Comparison of ENCODE assay signal across 8 cellular contexts in genomic region chr5:134464988-134465855, GRCh38. TPM values are rescaled to one million over a fixed set of nuclear protein-coding genes. Genes with fewer than 3 reads are reported as not detected.
DNase-seq lines count a peak whose midpoint lies in the region; ATAC-seq and TF ChIP-seq lines count a peak whose summit lies in the region.

No MANE protein-coding gene starts in this region.

- H3K9me2 ChIP-seq in GM23248 (ENCODE audit: insufficient read depth), result no peaks in the 10 kb centered on the region

- H3K9ac ChIP-seq in GM23248, result no peak overlapping the region
- H3K9ac ChIP-seq in subcutaneous abdominal adipose tissue (ENCODE audit: low read length in 5 of 5), result peak overlapping the region; percentile 48 to 93 (median 74)

- no peak overlapping the region for H3K4me3 ChIP-seq in GM23248
- peak overlapping the region; percentile 41 to 58 (median 50) for H3K4me3 ChIP-seq in Peyer's patch
- peak overlapping the region in 1 of 2 donors; percentile 53 for H3K4me3 ChIP-seq in right atrium auricular region
- H3K4me3 ChIP-seq in subcutaneous abdominal adipose tissue (ENCODE audit: low read depth in 1 of 5, low read length in 5 of 5), result peak overlapping the region; percentile 40 to 71 (median 66)

- ATAC-seq in CD4-positive, alpha-beta T cell (ENCODE audit: poor library complexity), result no peak

- no peaks in the 10 kb centered on the region for H3K9me3 ChIP-seq in CD4-positive, alpha-beta T cell (ENCODE audit: control insufficient read depth, low read length)
- H3K9me3 ChIP-seq in GM23248 (ENCODE audit: low read depth) (no peaks in the 10 kb centered on the region), Peyer's patch (no peaks in the 10 kb centered on the region), right atrium auricular region (no peaks in the 10 kb centered on the region), subcutaneous abdominal adipose tissue (ENCODE audit: control insufficient read depth in 5 of 5, low read length in 5 of 5) (no peaks in the 10 kb centered on the region)

- H3K79me2 ChIP-seq in GM23248 (ENCODE audit: insufficient read depth), result no peaks in the 10 kb centered on the region

- no peak for TF ChIP-seq CTCF in CD4-positive, alpha-beta T cell (IDR thresholded peaks at IDR 0.05)
- TF ChIP-seq CTCF in Peyer's patch (IDR thresholded peaks at IDR 0.05), result no peak
- TF ChIP-seq CTCF in right atrium auricular region (IDR thresholded peaks at IDR 0.05), result no peak
- TF ChIP-seq CTCF in GM13976 (IDR thresholded peaks at IDR 0.05; ENCODE audit: borderline replicate concordance, control extremely low read depth, extremely low read depth, insufficient read depth, missing control alignments), result no peak

- peaks cover 18% of the 10 kb centered on the region for H3K4me1 Mint-ChIP-seq in CD4-positive, alpha-beta T cell (ENCODE audit: low read depth)

- no peaks in the 10 kb centered on the region for H4K20me1 ChIP-seq in GM23248 (ENCODE audit: insufficient read depth)

- CTCF ChIA-PET in CD4-positive, alpha-beta T cell (lab: Charles Lee), result no interaction called here

- H3K4me1 ChIP-seq in GM23248 (ENCODE audit: insufficient read depth) (peaks cover 19% of the 10 kb centered on the region), Peyer's patch (peaks cover 12 to 24% (median 17%) of the 10 kb centered on the region in 4 donors), right atrium auricular region (peaks cover 0 to 53% of the 10 kb centered on the region in 2 donors), subcutaneous abdominal adipose tissue (ENCODE audit: control insufficient read depth in 5 of 5, insufficient read depth in 5 of 5, low read length in 5 of 5) (peaks cover 10 to 37% (median 24%) of the 10 kb centered on the region in 5 donors)

- no peaks in the 10 kb centered on the region for H3K36me3 Mint-ChIP-seq in CD4-positive, alpha-beta T cell (ENCODE audit: low read depth)

- H3K9me3 Mint-ChIP-seq in CD4-positive, alpha-beta T cell, result no peaks in the 10 kb centered on the region

- peaks cover 15% of the 10 kb centered on the region for H3F3A ChIP-seq in GM23248 (ENCODE audit: insufficient read depth)

- no peaks in the 10 kb centered on the region for H3K27me3 Mint-ChIP-seq in CD4-positive, alpha-beta T cell

- H2AFZ ChIP-seq in GM23248, result 0 out of 2 replicates have a peak overlapping the region, but pooled peaks have one; percentile 83

- H3K4me2 ChIP-seq in GM23248 (ENCODE audit: unreplicated experiment), result no peak overlapping the region

- H3K36me3 ChIP-seq in GM23248 (ENCODE audit: low read depth) (no peaks in the 10 kb centered on the region), Peyer's patch (no peaks in the 10 kb centered on the region), right atrium auricular region (no peaks in the 10 kb centered on the region), subcutaneous abdominal adipose tissue (ENCODE audit: control insufficient read depth in 5 of 5, insufficient read depth in 5 of 5, low read length in 5 of 5) (no peaks in the 10 kb centered on the region)

- TF ChIP-seq POLR2A in Peyer's patch (IDR thresholded peaks at IDR 0.05), result no peak

- H3K4me3 Mint-ChIP-seq in CD4-positive, alpha-beta T cell, result peak overlapping the region; percentile 56

- POLR2A ChIA-PET in CD4-positive, alpha-beta T cell (lab: Charles Lee), result interaction anchor here (1.0 to 3.0 kb wide), 6 partner anchors 28 to 95 kb away, joined by 3 to 66 read pairs (median 4); partner anchors contain the start of genes CDKN2AIPNL and JADE2

- no peaks in the 10 kb centered on the region for H3K27me3 ChIP-seq in CD4-positive, alpha-beta T cell (ENCODE audit: control insufficient read depth, insufficient read depth, low read length)
- H3K27me3 ChIP-seq in GM23248 (replicated peaks; ENCODE audit: insufficient read depth) (no peaks in the 10 kb centered on the region), Peyer's patch (no peaks in the 10 kb centered on the region), right atrium auricular region (no peaks in the 10 kb centered on the region), subcutaneous abdominal adipose tissue (ENCODE audit: control insufficient read depth in 5 of 5, insufficient read depth in 4 of 5, low read length in 5 of 5) (peaks cover 0 to 3% (median 0%) of the 10 kb centered on the region in 5 donors)

- intact Hi-C loops in CD4-positive, alpha-beta T cell (cut with DNase I, micrococcal nuclease), result no loop called here

- H3K27ac Mint-ChIP-seq in CD4-positive, alpha-beta T cell, result peak overlapping the region; percentile 44

- H3K27ac ChIP-seq in CD4-positive, alpha-beta T cell (ENCODE audit: low read depth, low read length), result no peak overlapping the region
- peak overlapping the region; percentile 27; the same call in 1 of the 2 replicates for H3K27ac ChIP-seq in GM23248
- peak overlapping the region; percentile 85 to 97 (median 96) for H3K27ac ChIP-seq in Peyer's patch
- peak overlapping the region; percentile 94 to 99 for H3K27ac ChIP-seq in right atrium auricular region
- peak overlapping the region; percentile 97 for H3K27ac ChIP-seq in subcutaneous abdominal adipose tissue (ENCODE audit: low read depth, low read length)

- 60 to 63% methylated on average over 14 of the region's 14 CpGs for WGBS in GM23248 (ENCODE audit: low coverage in 1 of 2, low lambda C conversion rate in 2 of 2, missing lambda C conversion rate in 2 of 2), 2 experiments

- DNase-seq in CD4-positive, alpha-beta T cell, result peak in 1 of 10 experiments; percentile 25
- DNase-seq in GM23248, result no peak
- DNase-seq in Peyer's patch, result peak in 2 of 3 donors; percentile 50 to 66
- no peak for DNase-seq in right atrium auricular region (ENCODE audit: low spot score)
- no peak for DNase-seq in NCI-H128 (lab: John Stamatoyannopoulos, UW; ENCODE audit: unreplicated experiment)
- no peak for DNase-seq in GM13976 (ENCODE audit: low spot score)
- no peak for DNase-seq in DMS153 treated with DMSO at 0.1 percent for 48 hours (lab: John Stamatoyannopoulos, UW; ENCODE audit: unreplicated experiment)

- in situ Hi-C loops in GM23248 (cut with MboI) (no loop called here), GM13976 (cut with MboI; ENCODE audit: low sequenced_read_pairs, unreplicated experiment) (no loop called here)

RNA-seq across cellular contexts. Expression of gene CDKN2AIPNL, which starts 53.5 kb away (rescaled TPM):
- 10 to 100 TPM; 12.8 to 15.5 TPM for total RNA-seq in CD4-positive, alpha-beta T cell
- 22.1 and 26.0 TPM in 2 replicates for total RNA-seq in GM23248 (2014; rRNA removed; shearing (Covaris generic))
- 36.1 and 39.9 TPM in 2 replicates for polyA plus RNA-seq in GM23248 (2016; fragmentation: Nextera tagmentation; extraction: Ambion mirVana)
- total RNA-seq in Peyer's patch, result 10 to 100 TPM; 13.1 to 25.9 (median 21.9) TPM
- total RNA-seq in right atrium auricular region, result 10 to 100 TPM; 28.2 to 32.8 TPM

Comparison
In these comparisons a context has a peak if more than half of its experiments do, and no peak if none do; other contexts are left out.
1. DNase-seq: peak in Peyer's patch (2 of 3); none in GM23248 (single experiment), right atrium auricular region (single experiment), NCI-H128 (single experiment), GM13976 (single experiment) and DMS153 treated with DMSO at 0.1 percent for 48 hours (single experiment).